6 cellular contexts compared by ENCODE assay signal in genomic region chr1:16781033-16781432, GRCh38. TPM values are rescaled to one million over a fixed set of nuclear protein-coding genes. Genes with fewer than 3 reads are reported as not detected.
"Had no signal": no experiment of that assay in that cellular context is flagged by ENCODE, and none has a peak within 500 bp of the region (broad histone marks: within the 10 kb centered on the region; RNA-seq: fewer than 3 reads in every experiment).

No MANE protein-coding gene starts in this region.

RNA-seq across cellular contexts. Expression of gene RNU1-4, which starts 40.7 kb away (rescaled TPM):
- total RNA-seq: osteoblast had no signal
- polyA plus RNA-seq: esophagus, heart right ventricle, right cardiac atrium, sigmoid colon, stomach had no signal
